1 cellular context compared by ENCODE assay signal in the genomic region with DNA sequence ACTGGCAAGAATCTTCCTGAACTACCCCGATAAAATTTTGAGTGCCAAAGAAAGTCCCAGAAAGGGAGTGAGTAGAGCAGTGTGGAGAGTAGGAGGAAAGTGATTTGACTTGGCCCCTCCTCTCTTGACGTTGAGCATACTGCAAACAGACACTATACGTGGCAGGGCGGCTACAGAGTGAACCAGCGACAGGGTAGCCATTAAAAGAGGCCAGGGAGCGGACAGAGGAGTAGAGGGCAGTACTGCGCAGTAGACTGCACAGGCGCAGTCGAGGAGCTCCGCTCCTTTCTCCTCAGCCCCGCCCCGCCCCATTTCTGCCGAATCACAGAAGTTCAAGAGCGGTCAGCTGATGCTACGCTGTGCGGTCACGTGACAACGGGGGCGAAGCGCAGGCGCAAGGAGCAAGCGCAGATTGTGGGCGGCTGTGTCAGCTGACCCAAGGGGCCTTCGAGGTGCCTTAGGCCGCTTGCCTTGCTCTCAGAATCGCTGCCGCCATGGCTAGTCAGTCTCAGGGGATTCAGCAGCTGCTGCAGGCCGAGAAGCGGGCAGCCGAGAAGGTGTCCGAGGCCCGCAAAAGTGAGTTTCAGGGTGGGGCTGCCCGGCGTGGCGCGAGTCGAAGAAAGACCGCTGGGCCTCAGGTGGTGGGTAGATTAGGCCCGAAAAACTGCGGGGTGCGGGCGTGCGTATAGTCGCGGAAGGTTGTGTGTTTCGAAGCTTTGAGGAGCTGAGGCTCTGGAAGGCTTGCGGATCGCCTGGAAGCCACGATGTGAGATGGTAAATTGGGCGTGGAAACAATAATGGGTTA.
TF ChIP-seq lines count a peak whose summit lies in the region.

A gene with protein sequence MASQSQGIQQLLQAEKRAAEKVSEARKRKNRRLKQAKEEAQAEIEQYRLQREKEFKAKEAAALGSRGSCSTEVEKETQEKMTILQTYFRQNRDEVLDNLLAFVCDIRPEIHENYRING (plus strand): TSS at position 425 of the 805 bp plus-strand sequence. CDS start 70 bp downstream, at position 495.

TF ChIP-seq in HepG2, 621 proteins besides CTCF, POLR2A, EP300 and RAD21 (continued from another document and continues in another):
- TF ChIP-seq, protein P1, sequence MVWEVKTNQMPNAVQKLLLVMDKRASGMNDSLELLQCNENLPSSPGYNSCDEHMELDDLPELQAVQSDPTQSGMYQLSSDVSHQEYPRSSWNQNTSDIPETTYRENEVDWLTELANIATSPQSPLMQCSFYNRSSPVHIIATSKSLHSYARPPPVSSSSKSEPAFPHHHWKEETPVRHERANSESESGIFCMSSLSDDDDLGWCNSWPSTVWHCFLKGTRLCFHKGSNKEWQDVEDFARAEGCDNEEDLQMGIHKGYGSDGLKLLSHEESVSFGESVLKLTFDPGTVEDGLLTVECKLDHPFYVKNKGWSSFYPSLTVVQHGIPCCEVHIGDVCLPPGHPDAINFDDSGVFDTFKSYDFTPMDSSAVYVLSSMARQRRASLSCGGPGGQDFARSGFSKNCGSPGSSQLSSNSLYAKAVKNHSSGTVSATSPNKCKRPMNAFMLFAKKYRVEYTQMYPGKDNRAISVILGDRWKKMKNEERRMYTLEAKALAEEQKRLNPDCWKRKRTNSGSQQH (CRISPR knock-in tag; IDR thresholded peaks at IDR 0.05; ENCODE audit: low read depth) = no peak; the same call in 1 of the 2 replicates
- TF ChIP-seq SRSF9 (IDR thresholded peaks at IDR 0.05; ENCODE audit: borderline replicate concordance, insufficient read depth, low read depth, low read length, poor library complexity, severe bottlenecking) = no peak
- TF ChIP-seq YEATS4 (CRISPR knock-in tag; IDR thresholded peaks at IDR 0.05; ENCODE audit: borderline replicate concordance) = peak; percentile 90
- TF ChIP-seq SYNCRIP (IDR thresholded peaks at IDR 0.05; ENCODE audit: insufficient read depth, low read depth, low read length) = no peak
- TF ChIP-seq, protein P2, sequence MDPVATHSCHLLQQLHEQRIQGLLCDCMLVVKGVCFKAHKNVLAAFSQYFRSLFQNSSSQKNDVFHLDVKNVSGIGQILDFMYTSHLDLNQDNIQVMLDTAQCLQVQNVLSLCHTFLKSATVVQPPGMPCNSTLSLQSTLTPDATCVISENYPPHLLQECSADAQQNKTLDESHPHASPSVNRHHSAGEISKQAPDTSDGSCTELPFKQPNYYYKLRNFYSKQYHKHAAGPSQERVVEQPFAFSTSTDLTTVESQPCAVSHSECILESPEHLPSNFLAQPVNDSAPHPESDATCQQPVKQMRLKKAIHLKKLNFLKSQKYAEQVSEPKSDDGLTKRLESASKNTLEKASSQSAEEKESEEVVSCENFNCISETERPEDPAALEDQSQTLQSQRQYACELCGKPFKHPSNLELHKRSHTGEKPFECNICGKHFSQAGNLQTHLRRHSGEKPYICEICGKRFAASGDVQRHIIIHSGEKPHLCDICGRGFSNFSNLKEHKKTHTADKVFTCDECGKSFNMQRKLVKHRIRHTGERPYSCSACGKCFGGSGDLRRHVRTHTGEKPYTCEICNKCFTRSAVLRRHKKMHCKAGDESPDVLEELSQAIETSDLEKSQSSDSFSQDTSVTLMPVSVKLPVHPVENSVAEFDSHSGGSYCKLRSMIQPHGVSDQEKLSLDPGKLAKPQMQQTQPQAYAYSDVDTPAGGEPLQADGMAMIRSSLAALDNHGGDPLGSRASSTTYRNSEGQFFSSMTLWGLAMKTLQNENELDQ (CRISPR knock-in tag; IDR thresholded peaks at IDR 0.05; ENCODE audit: borderline replicate concordance) = 0 out of 2 replicates have a peak, but pooled peaks have one; percentile 61
- TF ChIP-seq, protein P3, sequence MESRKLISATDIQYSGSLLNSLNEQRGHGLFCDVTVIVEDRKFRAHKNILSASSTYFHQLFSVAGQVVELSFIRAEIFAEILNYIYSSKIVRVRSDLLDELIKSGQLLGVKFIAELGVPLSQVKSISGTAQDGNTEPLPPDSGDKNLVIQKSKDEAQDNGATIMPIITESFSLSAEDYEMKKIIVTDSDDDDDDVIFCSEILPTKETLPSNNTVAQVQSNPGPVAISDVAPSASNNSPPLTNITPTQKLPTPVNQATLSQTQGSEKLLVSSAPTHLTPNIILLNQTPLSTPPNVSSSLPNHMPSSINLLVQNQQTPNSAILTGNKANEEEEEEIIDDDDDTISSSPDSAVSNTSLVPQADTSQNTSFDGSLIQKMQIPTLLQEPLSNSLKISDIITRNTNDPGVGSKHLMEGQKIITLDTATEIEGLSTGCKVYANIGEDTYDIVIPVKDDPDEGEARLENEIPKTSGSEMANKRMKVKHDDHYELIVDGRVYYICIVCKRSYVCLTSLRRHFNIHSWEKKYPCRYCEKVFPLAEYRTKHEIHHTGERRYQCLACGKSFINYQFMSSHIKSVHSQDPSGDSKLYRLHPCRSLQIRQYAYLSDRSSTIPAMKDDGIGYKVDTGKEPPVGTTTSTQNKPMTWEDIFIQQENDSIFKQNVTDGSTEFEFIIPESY (CRISPR knock-in tag; IDR thresholded peaks at IDR 0.05) = peak; percentile 2; the same call in 1 of the 2 replicates
- TF ChIP-seq, protein P4, sequence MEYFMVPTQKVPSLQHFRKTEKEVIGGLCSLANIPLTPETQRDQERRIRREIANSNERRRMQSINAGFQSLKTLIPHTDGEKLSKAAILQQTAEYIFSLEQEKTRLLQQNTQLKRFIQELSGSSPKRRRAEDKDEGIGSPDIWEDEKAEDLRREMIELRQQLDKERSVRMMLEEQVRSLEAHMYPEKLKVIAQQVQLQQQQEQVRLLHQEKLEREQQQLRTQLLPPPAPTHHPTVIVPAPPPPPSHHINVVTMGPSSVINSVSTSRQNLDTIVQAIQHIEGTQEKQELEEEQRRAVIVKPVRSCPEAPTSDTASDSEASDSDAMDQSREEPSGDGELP (IDR thresholded peaks at IDR 0.05; ENCODE audit: borderline replicate concordance, low read depth) = peak; percentile 94
- no peak for TF ChIP-seq ZNF674 (CRISPR knock-in tag; IDR thresholded peaks at IDR 0.05; ENCODE audit: low read depth)
- TF ChIP-seq ZSCAN25 (CRISPR knock-in tag; IDR thresholded peaks at IDR 0.05) = no peak
- TF ChIP-seq HOXA7 (CRISPR knock-in tag; IDR thresholded peaks at IDR 0.05) = no peak
- TF ChIP-seq TBP (CRISPR knock-in tag; IDR thresholded peaks at IDR 0.05) = no peak
- TF ChIP-seq SIX1 (CRISPR knock-in tag; IDR thresholded peaks at IDR 0.05; ENCODE audit: borderline replicate concordance) = no peak
- TF ChIP-seq, protein P5, sequence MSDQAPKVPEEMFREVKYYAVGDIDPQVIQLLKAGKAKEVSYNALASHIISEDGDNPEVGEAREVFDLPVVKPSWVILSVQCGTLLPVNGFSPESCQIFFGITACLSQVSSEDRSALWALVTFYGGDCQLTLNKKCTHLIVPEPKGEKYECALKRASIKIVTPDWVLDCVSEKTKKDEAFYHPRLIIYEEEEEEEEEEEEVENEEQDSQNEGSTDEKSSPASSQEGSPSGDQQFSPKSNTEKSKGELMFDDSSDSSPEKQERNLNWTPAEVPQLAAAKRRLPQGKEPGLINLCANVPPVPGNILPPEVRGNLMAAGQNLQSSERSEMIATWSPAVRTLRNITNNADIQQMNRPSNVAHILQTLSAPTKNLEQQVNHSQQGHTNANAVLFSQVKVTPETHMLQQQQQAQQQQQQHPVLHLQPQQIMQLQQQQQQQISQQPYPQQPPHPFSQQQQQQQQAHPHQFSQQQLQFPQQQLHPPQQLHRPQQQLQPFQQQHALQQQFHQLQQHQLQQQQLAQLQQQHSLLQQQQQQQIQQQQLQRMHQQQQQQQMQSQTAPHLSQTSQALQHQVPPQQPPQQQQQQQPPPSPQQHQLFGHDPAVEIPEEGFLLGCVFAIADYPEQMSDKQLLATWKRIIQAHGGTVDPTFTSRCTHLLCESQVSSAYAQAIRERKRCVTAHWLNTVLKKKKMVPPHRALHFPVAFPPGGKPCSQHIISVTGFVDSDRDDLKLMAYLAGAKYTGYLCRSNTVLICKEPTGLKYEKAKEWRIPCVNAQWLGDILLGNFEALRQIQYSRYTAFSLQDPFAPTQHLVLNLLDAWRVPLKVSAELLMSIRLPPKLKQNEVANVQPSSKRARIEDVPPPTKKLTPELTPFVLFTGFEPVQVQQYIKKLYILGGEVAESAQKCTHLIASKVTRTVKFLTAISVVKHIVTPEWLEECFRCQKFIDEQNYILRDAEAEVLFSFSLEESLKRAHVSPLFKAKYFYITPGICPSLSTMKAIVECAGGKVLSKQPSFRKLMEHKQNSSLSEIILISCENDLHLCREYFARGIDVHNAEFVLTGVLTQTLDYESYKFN (CRISPR knock-in tag; conservative IDR thresholded peaks at IDR 0.05) = peak; percentile 42
- TF ChIP-seq, protein P6, sequence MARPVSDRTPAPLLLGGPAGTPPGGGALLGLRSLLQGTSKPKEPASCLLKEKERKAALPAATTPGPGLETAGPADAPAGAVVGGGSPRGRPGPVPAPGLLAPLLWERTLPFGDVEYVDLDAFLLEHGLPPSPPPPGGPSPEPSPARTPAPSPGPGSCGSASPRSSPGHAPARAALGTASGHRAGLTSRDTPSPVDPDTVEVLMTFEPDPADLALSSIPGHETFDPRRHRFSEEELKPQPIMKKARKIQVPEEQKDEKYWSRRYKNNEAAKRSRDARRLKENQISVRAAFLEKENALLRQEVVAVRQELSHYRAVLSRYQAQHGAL (CRISPR knock-in tag; IDR thresholded peaks at IDR 0.05; ENCODE audit: not compliant biosample characterization) = peak; percentile 58
- TF ChIP-seq HHEX (CRISPR knock-in tag; IDR thresholded peaks at IDR 0.05) = no peak
- no peak; the same call in 1 of the 2 replicates for TF ChIP-seq ZNF556 (CRISPR knock-in tag; IDR thresholded peaks at IDR 0.05; ENCODE audit: borderline replicate concordance)
- no peak for TF ChIP-seq ZNF629 (CRISPR knock-in tag; conservative IDR thresholded peaks at IDR 0.05)
- peak; percentile 51 for TF ChIP-seq ZNF772 (CRISPR knock-in tag; IDR thresholded peaks at IDR 0.05)
- no peak for TF ChIP-seq RORA (CRISPR knock-in tag; IDR thresholded peaks at IDR 0.05)
- TF ChIP-seq KLF15 (CRISPR knock-in tag; IDR thresholded peaks at IDR 0.05; ENCODE audit: borderline replicate concordance) = peak; percentile 68; the same call in 1 of the 2 replicates
- no peak for TF ChIP-seq KLF12 (CRISPR knock-in tag; IDR thresholded peaks at IDR 0.05; ENCODE audit: borderline replicate concordance)
- TF ChIP-seq MATR3 (CRISPR knock-in tag; IDR thresholded peaks at IDR 0.05) = no peak
- TF ChIP-seq IRF2 (CRISPR knock-in tag; IDR thresholded peaks at IDR 0.05) = peak; percentile 18; the same call in 1 of the 2 replicates
- no peak for TF ChIP-seq SMARCE1 (IDR thresholded peaks at IDR 0.05; ENCODE audit: borderline replicate concordance)
- TF ChIP-seq SP5 (CRISPR knock-in tag; IDR thresholded peaks at IDR 0.05; ENCODE audit: borderline replicate concordance, low read depth) = peak; percentile 71; the same call in 1 of the 2 replicates
- TF ChIP-seq, protein P7, sequence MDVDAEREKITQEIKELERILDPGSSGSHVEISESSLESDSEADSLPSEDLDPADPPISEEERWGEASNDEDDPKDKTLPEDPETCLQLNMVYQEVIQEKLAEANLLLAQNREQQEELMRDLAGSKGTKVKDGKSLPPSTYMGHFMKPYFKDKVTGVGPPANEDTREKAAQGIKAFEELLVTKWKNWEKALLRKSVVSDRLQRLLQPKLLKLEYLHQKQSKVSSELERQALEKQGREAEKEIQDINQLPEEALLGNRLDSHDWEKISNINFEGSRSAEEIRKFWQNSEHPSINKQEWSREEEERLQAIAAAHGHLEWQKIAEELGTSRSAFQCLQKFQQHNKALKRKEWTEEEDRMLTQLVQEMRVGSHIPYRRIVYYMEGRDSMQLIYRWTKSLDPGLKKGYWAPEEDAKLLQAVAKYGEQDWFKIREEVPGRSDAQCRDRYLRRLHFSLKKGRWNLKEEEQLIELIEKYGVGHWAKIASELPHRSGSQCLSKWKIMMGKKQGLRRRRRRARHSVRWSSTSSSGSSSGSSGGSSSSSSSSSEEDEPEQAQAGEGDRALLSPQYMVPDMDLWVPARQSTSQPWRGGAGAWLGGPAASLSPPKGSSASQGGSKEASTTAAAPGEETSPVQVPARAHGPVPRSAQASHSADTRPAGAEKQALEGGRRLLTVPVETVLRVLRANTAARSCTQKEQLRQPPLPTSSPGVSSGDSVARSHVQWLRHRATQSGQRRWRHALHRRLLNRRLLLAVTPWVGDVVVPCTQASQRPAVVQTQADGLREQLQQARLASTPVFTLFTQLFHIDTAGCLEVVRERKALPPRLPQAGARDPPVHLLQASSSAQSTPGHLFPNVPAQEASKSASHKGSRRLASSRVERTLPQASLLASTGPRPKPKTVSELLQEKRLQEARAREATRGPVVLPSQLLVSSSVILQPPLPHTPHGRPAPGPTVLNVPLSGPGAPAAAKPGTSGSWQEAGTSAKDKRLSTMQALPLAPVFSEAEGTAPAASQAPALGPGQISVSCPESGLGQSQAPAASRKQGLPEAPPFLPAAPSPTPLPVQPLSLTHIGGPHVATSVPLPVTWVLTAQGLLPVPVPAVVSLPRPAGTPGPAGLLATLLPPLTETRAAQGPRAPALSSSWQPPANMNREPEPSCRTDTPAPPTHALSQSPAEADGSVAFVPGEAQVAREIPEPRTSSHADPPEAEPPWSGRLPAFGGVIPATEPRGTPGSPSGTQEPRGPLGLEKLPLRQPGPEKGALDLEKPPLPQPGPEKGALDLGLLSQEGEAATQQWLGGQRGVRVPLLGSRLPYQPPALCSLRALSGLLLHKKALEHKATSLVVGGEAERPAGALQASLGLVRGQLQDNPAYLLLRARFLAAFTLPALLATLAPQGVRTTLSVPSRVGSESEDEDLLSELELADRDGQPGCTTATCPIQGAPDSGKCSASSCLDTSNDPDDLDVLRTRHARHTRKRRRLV (CRISPR knock-in tag; IDR thresholded peaks at IDR 0.05) = peak; percentile 81
- TF ChIP-seq ZNF607 (CRISPR knock-in tag; IDR thresholded peaks at IDR 0.05; ENCODE audit: borderline replicate concordance) = peak; percentile 91; the same call in 1 of the 2 replicates
- TF ChIP-seq, protein P8, sequence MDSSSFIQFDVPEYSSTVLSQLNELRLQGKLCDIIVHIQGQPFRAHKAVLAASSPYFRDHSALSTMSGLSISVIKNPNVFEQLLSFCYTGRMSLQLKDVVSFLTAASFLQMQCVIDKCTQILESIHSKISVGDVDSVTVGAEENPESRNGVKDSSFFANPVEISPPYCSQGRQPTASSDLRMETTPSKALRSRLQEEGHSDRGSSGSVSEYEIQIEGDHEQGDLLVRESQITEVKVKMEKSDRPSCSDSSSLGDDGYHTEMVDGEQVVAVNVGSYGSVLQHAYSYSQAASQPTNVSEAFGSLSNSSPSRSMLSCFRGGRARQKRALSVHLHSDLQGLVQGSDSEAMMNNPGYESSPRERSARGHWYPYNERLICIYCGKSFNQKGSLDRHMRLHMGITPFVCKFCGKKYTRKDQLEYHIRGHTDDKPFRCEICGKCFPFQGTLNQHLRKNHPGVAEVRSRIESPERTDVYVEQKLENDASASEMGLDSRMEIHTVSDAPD (CRISPR knock-in tag; IDR thresholded peaks at IDR 0.05) = no peak; the same call in none of the 2 replicates
